9 cellular contexts compared by ENCODE assay signal in the genomic region with DNA sequence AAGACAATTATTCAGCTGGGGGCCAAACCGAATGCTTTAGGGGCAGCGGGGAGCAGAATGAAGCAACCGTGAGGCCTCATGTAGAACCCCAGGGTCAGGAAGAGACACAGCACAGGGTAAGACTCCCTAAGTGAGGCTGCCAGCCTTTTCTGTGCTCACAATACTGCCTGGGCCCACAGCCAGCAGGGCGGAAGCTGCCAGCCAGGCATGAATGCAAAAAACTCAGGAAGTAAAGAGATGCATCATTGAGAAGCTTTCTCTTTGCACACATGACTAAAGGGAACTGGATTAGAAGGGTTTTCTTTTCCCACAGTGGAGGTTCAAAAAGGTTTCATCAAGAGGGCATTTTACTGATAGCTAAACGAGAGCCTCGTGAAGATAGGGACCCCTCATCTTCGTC. TPM values are rescaled to one million over a fixed set of nuclear protein-coding genes. Genes with fewer than 3 reads are reported as not detected.
DNase-seq lines count a peak whose midpoint lies in the region; ATAC-seq and TF ChIP-seq lines count a peak whose summit lies in the region.
"Had no signal": no experiment of that assay in that cellular context is flagged by ENCODE, and none has a peak within 500 bp of the region (broad histone marks: within the 10 kb centered on the region; RNA-seq: fewer than 3 reads in every experiment).

No MANE protein-coding gene starts in this region.

- DNase-seq in GM03348 (ENCODE audit: low spot score) (peak; percentile 75), RWPE1 (ENCODE audit: low spot score) (peak; percentile 79), fibroblast of villous mesenchyme (ENCODE audit: low read depth) (peak; percentile 43), psoas muscle (peak; percentile 61 to 75), T-helper 17 cell (no peak)

- peaks cover 29% of the 10 kb centered on the region for H3K27me3 Mint-ChIP-seq in T-helper 17 cell

- POLR2A ChIA-PET in RWPE1 (lab: Yijun Ruan, JAX; ENCODE audit: low non-redundant PET) = no interaction called here

- H3K27ac ChIP-seq in RWPE1 (peak overlapping the region; percentile 87), psoas muscle (no peak overlapping the region)

- intact Hi-C loops in psoas muscle (cut with DNase I) = no loop called here

- H3K4me3 Mint-ChIP-seq in T-helper 17 cell = no peak overlapping the region
- H3K4me3 Mint-ChIP-seq: central memory CD8-positive, alpha-beta T cell had no signal

- ATAC-seq in psoas muscle (peak; percentile 31 to 63 (median 42)), HG03039 (IDR thresholded peaks at IDR 0.05; ENCODE audit: unreplicated experiment) (no peak), GM19328 (IDR thresholded peaks at IDR 0.05; ENCODE audit: unreplicated experiment) (no peak), HG03565 (IDR thresholded peaks at IDR 0.05; ENCODE audit: unreplicated experiment) (no peak), T-helper 17 cell (no peak)

- no peaks in the 10 kb centered on the region for H3K27me3 ChIP-seq in psoas muscle (ENCODE audit: insufficient read depth in 3 of 3, low read length in 2 of 3)

- CTCF ChIA-PET in RWPE1 (lab: Yijun Ruan, JAX) = no interaction called here

- H3K9me3 ChIP-seq in psoas muscle = no peaks in the 10 kb centered on the region
- no peaks in the 10 kb centered on the region for H3K9me3 ChIP-seq in T-helper 17 cell (ENCODE audit: control insufficient read depth, low read length, poor library complexity, severe bottlenecking)

- H3K4me1 Mint-ChIP-seq in T-helper 17 cell = peaks cover 4% of the 10 kb centered on the region
- H3K4me1 Mint-ChIP-seq: central memory CD8-positive, alpha-beta T cell had no signal

- no peaks in the 10 kb centered on the region for H3K36me3 ChIP-seq in psoas muscle (ENCODE audit: insufficient read depth in 1 of 2, low read depth in 1 of 2)

- WGBS in psoas muscle, 3 donors = 34 to 49% (median 47%) methylated on average over 7 of the region's 7 CpGs

- TF ChIP-seq CTCF in RWPE1 (conservative IDR thresholded peaks at IDR 0.05; ENCODE audit: low read depth) (no peak), fibroblast of villous mesenchyme (IDR thresholded peaks at IDR 0.05; ENCODE audit: insufficient read depth, low read depth, low read length) (no peak), psoas muscle (IDR thresholded peaks at IDR 0.05) (no peak)

- peaks cover 5% of the 10 kb centered on the region for H3K4me1 ChIP-seq in psoas muscle

- H3K4me3 ChIP-seq in fibroblast of villous mesenchyme (ENCODE audit: low read depth, low read length) (no peak overlapping the region), psoas muscle (no peak overlapping the region)

- no peak overlapping the region for H3K27ac Mint-ChIP-seq in T-helper 17 cell

- H3K36me3 Mint-ChIP-seq in T-helper 17 cell (ENCODE audit: low read depth) = no peaks in the 10 kb centered on the region

RNA-seq across cellular contexts. Expression of a gene that starts 33.3 kb away (rescaled TPM):
- total RNA-seq in fibroblast of villous mesenchyme (8.1 and 15.1 TPM in 2 replicates), psoas muscle (under 1 TPM; 0.08 to 0.17 (median 0.17) TPM), T-helper 17 cell (not detected)
- under 1 TPM; 0.01 to 0.25 (median 0.09) TPM for polyA plus RNA-seq in psoas muscle

Comparison
In these comparisons a context has a peak if more than half of its experiments do, and no peak if none do; other contexts are left out.
1. DNase-seq: peak in GM03348 (single experiment), RWPE1 (single experiment), fibroblast of villous mesenchyme (single experiment) and psoas muscle (2 of 2); none in T-helper 17 cell (0 of 3).
2. ATAC-seq: peak in psoas muscle (4 of 4); none in HG03039 (single experiment), GM19328 (single experiment), HG03565 (single experiment) and T-helper 17 cell (single experiment).